In genomic region chr17:38742431-38743308, GRCh38 we compare ENCODE assay signal across 8 cellular contexts. TPM values are rescaled to one million over a fixed set of nuclear protein-coding genes. Genes with fewer than 3 reads are reported as not detected.
DNase-seq lines count a peak whose midpoint lies in the region; ATAC-seq and TF ChIP-seq lines count a peak whose summit lies in the region.

No MANE protein-coding gene starts in this region.

- H3K27ac ChIP-seq in ACC112 (ENCODE audit: low read depth, low read length) (peak overlapping the region; percentile 87), right atrium auricular region (peak overlapping the region; percentile 71 to 83), testis (peak overlapping the region in 1 of 2 donors; percentile 68)

- no peak overlapping the region for H2AFZ ChIP-seq in ACC112 (ENCODE audit: low read length, unreplicated experiment)

- 53 to 65% methylated on average over 13 to 22 of the region's 22 CpGs for WGBS in testis, 2 donors

- TF ChIP-seq POLR2A in testis (IDR thresholded peaks at IDR 0.05): no peak

- H3K79me2 ChIP-seq in ACC112 (ENCODE audit: control insufficient read depth, insufficient read depth, low read length, unreplicated experiment): peaks cover 79% of the 10 kb centered on the region

- H3K9me3 ChIP-seq in adipocyte (ENCODE audit: control insufficient read depth, low read length) (no peaks in the 10 kb centered on the region), right atrium auricular region (no peaks in the 10 kb centered on the region), testis (no peaks in the 10 kb centered on the region)

- H3K36me3 ChIP-seq in ACC112 (ENCODE audit: insufficient read depth, low read length) (no peaks in the 10 kb centered on the region), adipocyte (ENCODE audit: control insufficient read depth, insufficient read depth, low read length, severe bottlenecking) (peaks cover 22% of the 10 kb centered on the region), right atrium auricular region (peaks cover 24% of the 10 kb centered on the region), testis (ENCODE audit: low read depth, missing control alignments) (no peaks in the 10 kb centered on the region)

- peak overlapping the region; percentile 29 for H3K9ac ChIP-seq in adipocyte (ENCODE audit: low read length)

- intact Hi-C loops in testis (cut with DNase I; ENCODE audit: low total_unique reads): no loop called here

- DNase-seq in M059J (ENCODE audit: low read depth) (peak; percentile 49), adipocyte (ENCODE audit: low read depth) (peak; percentile 76), right atrium auricular region (ENCODE audit: low spot score) (peak; percentile 85), testis (peak; percentile 77), putamen (ENCODE audit: low spot score) (no peak)

- H3K27me3 ChIP-seq in ACC112 (ENCODE audit: insufficient read depth, low read length) (no peaks in the 10 kb centered on the region), adipocyte (replicated peaks; ENCODE audit: control insufficient read depth, insufficient read depth, low read length) (no peaks in the 10 kb centered on the region), right atrium auricular region (no peaks in the 10 kb centered on the region), testis (no peaks in the 10 kb centered on the region)

- TF ChIP-seq CTCF in right atrium auricular region (IDR thresholded peaks at IDR 0.05): no peak
- no peak for TF ChIP-seq CTCF in testis (IDR thresholded peaks at IDR 0.05)

- H3K4me1 ChIP-seq in ACC112 (ENCODE audit: control insufficient read depth, insufficient read depth, low read length, unreplicated experiment) (peaks cover 40% of the 10 kb centered on the region), adipocyte (ENCODE audit: control insufficient read depth, insufficient read depth, low read length) (peaks cover 28% of the 10 kb centered on the region), right atrium auricular region (peaks cover 0 to 60% of the 10 kb centered on the region in 2 donors), testis (peaks cover 43% of the 10 kb centered on the region)

- H3K4me3 ChIP-seq in ACC112 (ENCODE audit: low read depth, low read length): no peak overlapping the region
- no peak overlapping the region for H3K4me3 ChIP-seq in adipocyte (ENCODE audit: low read length)
- H3K4me3 ChIP-seq in right atrium auricular region: no peak overlapping the region
- H3K4me3 ChIP-seq in testis: no peak overlapping the region

- ATAC-seq in HG03045 (IDR thresholded peaks at IDR 0.05; ENCODE audit: unreplicated experiment) (no peak), HG03175 (IDR thresholded peaks at IDR 0.05; ENCODE audit: unreplicated experiment) (no peak)

RNA-seq across cellular contexts. Expression of gene PCGF2, which starts 5.5 kb away (rescaled TPM):
- 3.2 and 5.0 TPM in 2 replicates for total RNA-seq in M059J (2014; rRNA removed; shearing (Covaris generic))
- total RNA-seq in right atrium auricular region (10 to 100 TPM in 1 of 2 donors, 1 to 10 TPM in 1; 5.9 to 12.1 TPM), testis (10 to 100 TPM in 1 of 2 donors, 1 to 10 TPM in 1; 8.1 to 20.9 TPM)
- 21.2 TPM for polyA plus RNA-seq in testis (ENCODE audit: insufficient read depth, low read depth, low replicate concordance)

RNA-seq across cellular contexts. Expression of gene PSMB3, which starts 9.9 kb away (rescaled TPM):
- 410 and 440 TPM in 2 replicates for total RNA-seq in M059J (2014; rRNA removed; shearing (Covaris generic))
- total RNA-seq in right atrium auricular region (100 to 1,000 TPM; 185 to 200 TPM), testis (100 to 1,000 TPM; 111 to 113 TPM)
- polyA plus RNA-seq in testis (ENCODE audit: insufficient read depth, low read depth, low replicate concordance): 144 TPM

RNA-seq across cellular contexts. Expression of gene CISD3, which starts 12.5 kb away (rescaled TPM):
- total RNA-seq in M059J (2014; rRNA removed; shearing (Covaris generic)): 4.7 and 5.9 TPM in 2 replicates
- total RNA-seq in right atrium auricular region: 10 to 100 TPM; 17.2 to 20.0 TPM
- 10 to 100 TPM; 13.9 to 14.3 TPM for total RNA-seq in testis
- polyA plus RNA-seq in testis (ENCODE audit: insufficient read depth, low read depth, low replicate concordance): 25.7 TPM

RNA-seq across cellular contexts. Expression of gene MLLT6, which starts 37.6 kb away (rescaled TPM):
- total RNA-seq in M059J (2014; rRNA removed; shearing (Covaris generic)): 9.7 and 17.0 TPM in 2 replicates
- total RNA-seq in right atrium auricular region: 10 to 100 TPM; 38.6 to 71.6 TPM
- 100 to 1,000 TPM; 157 to 176 TPM for total RNA-seq in testis
- polyA plus RNA-seq in testis (ENCODE audit: insufficient read depth, low read depth, low replicate concordance): 86.9 TPM

RNA-seq across cellular contexts. Expression of gene PIP4K2B, which starts 56.7 kb away (rescaled TPM):
- 41.6 and 45.4 TPM in 2 replicates for total RNA-seq in M059J (2014; rRNA removed; shearing (Covaris generic))
- total RNA-seq in right atrium auricular region (10 to 100 TPM; 45.9 to 47.7 TPM), testis (10 to 100 TPM; 47.2 to 56.7 TPM)
- polyA plus RNA-seq in testis (ENCODE audit: insufficient read depth, low read depth, low replicate concordance): 34.8 TPM
